9 cellular contexts compared by ENCODE assay signal in genomic region chr11:14969922-14970323, GRCh38. TPM values are rescaled to one million over a fixed set of nuclear protein-coding genes. Genes with fewer than 3 reads are reported as not detected.
A peak's percentile ranks its signal among the peaks of the same experiment; 100 is the strongest.
DNase-seq lines count a peak whose midpoint lies in the region; ATAC-seq and TF ChIP-seq lines count a peak whose summit lies in the region.
"Had no signal": no experiment of that assay in that cellular context is flagged by ENCODE, and none has a peak within 500 bp of the region (broad histone marks: within the 10 kb centered on the region; RNA-seq: fewer than 3 reads in every experiment).

No MANE protein-coding gene starts in this region.

- no peaks in the 10 kb centered on the region for H3K36me3 Mint-ChIP-seq in activated naive CD8-positive, alpha-beta T cell treated with anti-CD3 and anti-CD28 coated beads, Interleukin-2, amount 50 U/mL, for 24 hours (ENCODE audit: low read depth)

- H3K36me3 ChIP-seq in RWPE2 (ENCODE audit: low read depth) (no peaks in the 10 kb centered on the region), mucosa of descending colon (ENCODE audit: low read depth) (no peaks in the 10 kb centered on the region)
- H3K36me3 ChIP-seq: BLaER1 had no signal

- peaks cover 43% of the 10 kb centered on the region for H3K27me3 ChIP-seq in RWPE2 (ENCODE audit: insufficient read depth, poor library complexity, severe bottlenecking)

- H3K9me3 ChIP-seq in RWPE2 (ENCODE audit: severe bottlenecking) = no peaks in the 10 kb centered on the region
- no peaks in the 10 kb centered on the region for H3K9me3 ChIP-seq in mucosa of descending colon

- peak; percentile 19 for DNase-seq in NCI-H1092 treated with DMSO at 0.1 percent for 48 hours (lab: John Stamatoyannopoulos, UW)
- no peak for DNase-seq in NCI-H1092 (lab: John Stamatoyannopoulos, UW)
- DNase-seq in RWPE2 (ENCODE audit: low spot score) = no peak
- peak; percentile 81 for DNase-seq in activated naive CD8-positive, alpha-beta T cell treated with anti-CD3 and anti-CD28 coated beads, Interleukin-2, amount 50 U/mL, for 24 hours
- peak in 2 of 3 donors; percentile 62 to 64 for DNase-seq in mucosa of descending colon
- no peak for DNase-seq in midbrain (lab: John Stamatoyannopoulos, UW)
- no peak for DNase-seq in coronary artery (ENCODE audit: low spot score)

- H3K27me3 Mint-ChIP-seq in activated naive CD8-positive, alpha-beta T cell treated with anti-CD3 and anti-CD28 coated beads, Interleukin-2, amount 50 U/mL, for 24 hours = peaks cover 64% of the 10 kb centered on the region

- ATAC-seq in HG02973 (IDR thresholded peaks at IDR 0.05; ENCODE audit: unreplicated experiment) = peak; percentile 65
- peak; percentile 33; the same call in 1 of the 3 replicates for ATAC-seq in RWPE2 (ENCODE audit: low read depth)
- ATAC-seq in activated naive CD8-positive, alpha-beta T cell treated with anti-CD3 and anti-CD28 coated beads, Interleukin-2, amount 50 U/mL, for 24 hours = peak; percentile 45
- peak; percentile 63 for ATAC-seq in mucosa of descending colon

- no peaks in the 10 kb centered on the region for H3K9me3 Mint-ChIP-seq in activated naive CD8-positive, alpha-beta T cell treated with anti-CD3 and anti-CD28 coated beads, Interleukin-2, amount 50 U/mL, for 24 hours

- no peak overlapping the region for H3K27ac Mint-ChIP-seq in activated naive CD8-positive, alpha-beta T cell treated with anti-CD3 and anti-CD28 coated beads, Interleukin-2, amount 50 U/mL, for 24 hours

- no peak overlapping the region for H3K4me3 ChIP-seq in RWPE2 (ENCODE audit: severe bottlenecking)
- H3K4me3 ChIP-seq in mucosa of descending colon = no peak overlapping the region
- no peak overlapping the region for H3K4me3 ChIP-seq in coronary artery
- H3K4me3 ChIP-seq: BLaER1 had no signal

- intact Hi-C loops in mucosa of descending colon (cut with DNase I, micrococcal nuclease) = no loop called here

- no peak overlapping the region for H3K27ac ChIP-seq in RWPE2 (ENCODE audit: poor library complexity, severe bottlenecking)
- H3K27ac ChIP-seq in coronary artery = no peak overlapping the region
- H3K27ac ChIP-seq: BLaER1 had no signal

- H3K4me3 Mint-ChIP-seq in activated naive CD8-positive, alpha-beta T cell treated with anti-CD3 and anti-CD28 coated beads, Interleukin-2, amount 50 U/mL, for 24 hours = no peak overlapping the region

- no peaks in the 10 kb centered on the region for H3K4me1 ChIP-seq in RWPE2 (ENCODE audit: insufficient read depth, poor library complexity, severe bottlenecking)
- H3K4me1 ChIP-seq in mucosa of descending colon (ENCODE audit: low read depth) = peaks cover 13% of the 10 kb centered on the region

- TF ChIP-seq CTCF in RWPE2 (IDR thresholded peaks at IDR 0.05; ENCODE audit: poor library complexity, severe bottlenecking) (peak; percentile 15), mucosa of descending colon (IDR thresholded peaks at IDR 0.05) (peak; percentile 21), coronary artery (IDR thresholded peaks at IDR 0.05) (no peak)

- H3K4me1 Mint-ChIP-seq in activated naive CD8-positive, alpha-beta T cell treated with anti-CD3 and anti-CD28 coated beads, Interleukin-2, amount 50 U/mL, for 24 hours = peaks cover 25% of the 10 kb centered on the region

RNA-seq across cellular contexts. Expression of gene CALCA, which starts 2.2 kb away (rescaled TPM):
- total RNA-seq in mucosa of descending colon = under 1 TPM in 1 of 3 donors, not detected in 2; 0.85 TPM

Comparison
In these comparisons a context has a peak if more than half of its experiments do, and no peak if none do; other contexts are left out.
1. DNase-seq: peak in NCI-H1092 treated with DMSO at 0.1 percent for 48 hours (single experiment), activated naive CD8-positive, alpha-beta T cell treated with anti-CD3 and anti-CD28 coated beads, Interleukin-2, amount 50 U/mL, for 24 hours (single experiment) and mucosa of descending colon (2 of 3); none in NCI-H1092 (single experiment), RWPE2 (single experiment), midbrain (single experiment) and coronary artery (single experiment).
2. Peak in every context shown above with its lines, with median percentiles within 50 percentile points of each other: ATAC-seq.